Comparison of ENCODE assay signal across 8 cellular contexts in the genomic region with DNA sequence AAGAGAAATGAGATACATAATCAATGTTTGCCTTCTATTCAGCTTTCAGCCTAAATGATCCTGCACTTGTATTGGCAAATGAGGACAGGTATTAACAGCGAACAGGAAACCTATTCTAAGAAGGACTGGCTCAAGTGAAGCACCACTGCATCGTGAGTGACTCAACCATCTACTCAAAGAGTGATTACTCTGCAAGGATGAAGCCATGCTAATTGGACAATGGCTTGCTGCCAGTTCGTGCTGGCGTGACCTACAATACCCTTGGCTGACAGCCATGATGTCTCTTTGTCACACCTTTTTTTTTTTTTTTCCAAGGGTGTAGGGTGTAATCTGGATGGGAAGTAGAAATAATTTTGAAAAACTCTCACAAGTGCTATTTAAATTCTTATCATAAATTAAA.
DNase-seq lines count a peak whose midpoint lies in the region; ATAC-seq and TF ChIP-seq lines count a peak whose summit lies in the region.

No MANE protein-coding gene starts in this region.

- H3K27ac Mint-ChIP-seq in endodermal cell: no peak overlapping the region

- no peaks in the 10 kb centered on the region for H3K4me1 Mint-ChIP-seq in endodermal cell

- WGBS in endodermal cell (ENCODE audit: insufficient coverage in 1 of 2, insufficient read length in 1 of 2), 2 experiments: 77 to 96% methylated on average over 2 to 4 of the region's 4 CpGs

- no peaks in the 10 kb centered on the region for H3K9me3 Mint-ChIP-seq in endodermal cell

- ATAC-seq in RWPE2 (ENCODE audit: low read depth) (peak; percentile 58), left ventricle myocardium superior (peak; percentile 71), HG02759 (IDR thresholded peaks at IDR 0.05; ENCODE audit: unreplicated experiment) (no peak), HG02884 (IDR thresholded peaks at IDR 0.05; ENCODE audit: unreplicated experiment) (no peak), GM21529 (IDR thresholded peaks at IDR 0.05; ENCODE audit: unreplicated experiment) (no peak)

- H3K27me3 ChIP-seq in RWPE2 (ENCODE audit: insufficient read depth, poor library complexity, severe bottlenecking) (no peaks in the 10 kb centered on the region), endodermal cell (ENCODE audit: control insufficient read depth, insufficient read depth, low read length, poor library complexity, severe bottlenecking) (no peaks in the 10 kb centered on the region)

- H3K4me1 ChIP-seq in RWPE2 (ENCODE audit: insufficient read depth, poor library complexity, severe bottlenecking) (peaks cover 37% of the 10 kb centered on the region), endodermal cell (ENCODE audit: control insufficient read depth, insufficient read depth, low read length) (no peaks in the 10 kb centered on the region)

- H3K27me3 Mint-ChIP-seq in endodermal cell (ENCODE audit: insufficient read depth): no peaks in the 10 kb centered on the region

- H3K9ac ChIP-seq in endodermal cell (ENCODE audit: extremely low read depth, low read length, poor library complexity, severe bottlenecking): no peak overlapping the region

- H3K9me3 ChIP-seq in RWPE2 (ENCODE audit: severe bottlenecking) (no peaks in the 10 kb centered on the region), endodermal cell (ENCODE audit: control insufficient read depth, low read length) (no peaks in the 10 kb centered on the region)

- no peak overlapping the region for H3K4me3 Mint-ChIP-seq in endodermal cell

- H3K4me3 ChIP-seq in RWPE2 (ENCODE audit: severe bottlenecking) (no peak overlapping the region), endodermal cell (ENCODE audit: low read length) (no peak overlapping the region)

- intact Hi-C loops in left ventricle myocardium superior (cut with micrococcal nuclease): no loop called here

- H3K36me3 Mint-ChIP-seq in endodermal cell (ENCODE audit: low read depth): peaks cover 2% of the 10 kb centered on the region

- TF ChIP-seq CTCF in RWPE2 (IDR thresholded peaks at IDR 0.05; ENCODE audit: poor library complexity, severe bottlenecking) (no peak), endodermal cell (conservative IDR thresholded peaks at IDR 0.05) (no peak)

- H3K36me3 ChIP-seq in RWPE2 (ENCODE audit: low read depth): no peaks in the 10 kb centered on the region
- peaks cover 5% of the 10 kb centered on the region for H3K36me3 ChIP-seq in endodermal cell (ENCODE audit: control insufficient read depth, insufficient read depth, low read length)

- H3K27ac ChIP-seq in RWPE2 (ENCODE audit: poor library complexity, severe bottlenecking) (peak overlapping the region; percentile 34), endodermal cell (ENCODE audit: low read depth, low read length) (no peak overlapping the region)

- DNase-seq in DMS153 treated with DMSO at 0.1 percent for 48 hours (lab: John Stamatoyannopoulos, UW; ENCODE audit: unreplicated experiment) (peak; percentile 100), NCI-H1436 treated with DMSO at 0.1 percent for 48 hours (lab: John Stamatoyannopoulos, UW) (peak; percentile 97), RWPE2 (ENCODE audit: low spot score) (peak; percentile 73), left ventricle myocardium superior (peak; percentile 62), endodermal cell (no peak)

Comparison
In these comparisons a context has a peak if more than half of its experiments do, and no peak if none do; other contexts are left out.
1. ATAC-seq: peak in RWPE2 (single experiment) and left ventricle myocardium superior (single experiment); none in HG02759 (single experiment), HG02884 (single experiment) and GM21529 (single experiment).